Comparison of ENCODE assay signal across 8 cellular contexts in genomic region chr6:163667372-163668060, GRCh38.
DNase-seq lines count a peak whose midpoint lies in the region; ATAC-seq and TF ChIP-seq lines count a peak whose summit lies in the region.

No MANE protein-coding gene starts in this region.

- H3K4me1 Mint-ChIP-seq in chondrocyte (ENCODE audit: low read depth), result peaks cover 9% of the 10 kb centered on the region

- ATAC-seq in GM21619 (IDR thresholded peaks at IDR 0.05; ENCODE audit: unreplicated experiment), result peak; percentile 97

- peak; percentile 84 for DNase-seq in GM10266 (ENCODE audit: extremely low spot score)
- DNase-seq in KBM-7, result peak; percentile 87
- no peak for DNase-seq in chondrocyte (ENCODE audit: low spot score)
- DNase-seq in skeletal muscle cell (ENCODE audit: low read depth), result peak; percentile 73
- no peak for DNase-seq in COR-L47 (lab: John Stamatoyannopoulos, UW)
- DNase-seq in AG20443 (ENCODE audit: low spot score), result no peak
- DNase-seq in esophagus squamous epithelium (lab: John Stamatoyannopoulos, UW), result no peak

- H3K27ac ChIP-seq in esophagus squamous epithelium, result peak overlapping the region in 1 of 4 donors; percentile 28

- H3K4me1 ChIP-seq in esophagus squamous epithelium, result no peaks in the 10 kb centered on the region

- H3K9me3 Mint-ChIP-seq in chondrocyte (ENCODE audit: low read depth), result no peaks in the 10 kb centered on the region

- H3K27me3 ChIP-seq in esophagus squamous epithelium, result no peaks in the 10 kb centered on the region

- H3K9me3 ChIP-seq in esophagus squamous epithelium, result peaks cover 0 to 4% (median 0%) of the 10 kb centered on the region in 3 donors

- intact Hi-C loops in esophagus squamous epithelium (cut with DNase I), result no loop called here

- H3K4me3 Mint-ChIP-seq in chondrocyte (ENCODE audit: unreplicated experiment), result no peak overlapping the region

- peak overlapping the region; percentile 25 for H3K27ac Mint-ChIP-seq in chondrocyte (ENCODE audit: unreplicated experiment)

- H3K36me3 Mint-ChIP-seq in chondrocyte (ENCODE audit: low read depth), result no peaks in the 10 kb centered on the region

- H3K27me3 Mint-ChIP-seq in chondrocyte (ENCODE audit: low read depth), result no peaks in the 10 kb centered on the region

- H3K4me3 ChIP-seq in skeletal muscle cell (ENCODE audit: low read depth, low read length) (no peak overlapping the region), esophagus squamous epithelium (no peak overlapping the region)

- H3K36me3 ChIP-seq in esophagus squamous epithelium, result no peaks in the 10 kb centered on the region

- WGBS in esophagus squamous epithelium, 2 donors, result 66 to 67% methylated on average over 13 of the region's 13 CpGs

- TF ChIP-seq CTCF in GM10266 (IDR thresholded peaks at IDR 0.05; ENCODE audit: control insufficient read depth, insufficient read depth, low read depth, missing control alignments) (no peak), chondrocyte (IDR thresholded peaks at IDR 0.05) (no peak), esophagus squamous epithelium (IDR thresholded peaks at IDR 0.05) (no peak)

- TF ChIP-seq POLR2A in esophagus squamous epithelium (IDR thresholded peaks at IDR 0.05), result no peak

- in situ Hi-C loops in KBM-7 (cut with MboI; ENCODE audit: low pct_unique_long_range_greater_than_20kb, low sequenced_read_pairs), result no loop called here

Comparison
In these comparisons a context has a peak if more than half of its experiments do, and no peak if none do; other contexts are left out.
1. DNase-seq: peak in GM10266 (single experiment), KBM-7 (single experiment) and skeletal muscle cell (single experiment); none in chondrocyte (single experiment), COR-L47 (single experiment), AG20443 (single experiment) and esophagus squamous epithelium (single experiment).